ENCODE assay signal across 20 cellular contexts in the genomic region with DNA sequence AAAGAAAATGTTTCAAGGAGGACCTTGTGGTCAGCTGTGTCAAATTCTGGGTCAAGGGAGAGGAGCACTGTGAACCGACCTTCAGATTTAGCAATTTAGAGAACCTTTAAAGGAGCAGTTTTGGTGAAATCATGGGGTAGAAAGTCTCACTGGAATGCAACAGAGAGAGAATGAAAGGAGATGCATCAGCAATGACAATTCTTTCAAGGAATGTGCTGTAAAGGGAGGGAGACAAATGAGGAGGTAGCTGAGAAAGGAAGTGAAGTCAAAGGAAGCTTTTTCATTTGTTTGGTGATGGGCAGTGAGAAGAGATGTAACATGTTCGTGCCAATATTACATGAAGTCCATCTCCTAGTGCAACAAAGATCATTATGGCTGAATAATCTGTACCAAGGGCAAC.
DNase-seq lines count a peak whose midpoint lies in the region; ATAC-seq and TF ChIP-seq lines count a peak whose summit lies in the region.
"Had no signal": no experiment of that assay in that cellular context is flagged by ENCODE, and none has a peak within 500 bp of the region (broad histone marks: within the 10 kb centered on the region; RNA-seq: fewer than 3 reads in every experiment).

No MANE protein-coding gene starts in this region.

- H3K23ac ChIP-seq in neuronal stem cell (ENCODE audit: low read depth, low read length, poor library complexity), result no peak overlapping the region

- H4K91ac ChIP-seq in neuronal stem cell (ENCODE audit: low read depth, low read length, poor library complexity), result no peak overlapping the region

- no peak overlapping the region for H2BK12ac ChIP-seq in neuronal stem cell (ENCODE audit: low read length)

- no peak overlapping the region for H2BK5ac ChIP-seq in neuronal stem cell (ENCODE audit: low read length)

- H4K8ac ChIP-seq in neuronal stem cell (ENCODE audit: low read depth, low read length), result no peak overlapping the region

- no peak overlapping the region for H3K4ac ChIP-seq in neuronal stem cell (ENCODE audit: low read length)

- H3K18ac ChIP-seq in neuronal stem cell (ENCODE audit: low read length), result no peak overlapping the region

- no peak overlapping the region for H3K14ac ChIP-seq in neuronal stem cell (ENCODE audit: low read length)

- ATAC-seq in HG02852 (IDR thresholded peaks at IDR 0.05; ENCODE audit: unreplicated experiment), result no peak
- no peak for ATAC-seq in psoas muscle
- ATAC-seq: Right ventricle myocardium inferior had no signal

- H3K9ac ChIP-seq in GM23248 (no peak overlapping the region), NT2/D1 (ENCODE audit: insufficient read length, low read depth) (no peak overlapping the region), neuronal stem cell (ENCODE audit: low read depth, low read length, poor library complexity) (no peak overlapping the region)

- no peaks in the 10 kb centered on the region for H3K27me3 ChIP-seq in GM23248 (replicated peaks; ENCODE audit: insufficient read depth)
- H3K27me3 ChIP-seq in NT2/D1 (ENCODE audit: insufficient read depth, insufficient read length), result no peaks in the 10 kb centered on the region
- H3K27me3 ChIP-seq in neuronal stem cell (ENCODE audit: control insufficient read depth in 3 of 3, insufficient read depth in 3 of 3, low read depth in 1 of 3, low read length in 3 of 3), result no peaks in the 10 kb centered on the region
- peaks cover 0 to 3% (median 2%) of the 10 kb centered on the region in 3 donors for H3K27me3 ChIP-seq in psoas muscle (ENCODE audit: insufficient read depth in 3 of 3, low read length in 2 of 3)

- H3K9me3 ChIP-seq in GM23248 (ENCODE audit: low read depth), result no peaks in the 10 kb centered on the region
- H3K9me3 ChIP-seq in NT2/D1 (ENCODE audit: insufficient read depth, low read length), result no peaks in the 10 kb centered on the region
- H3K9me3 ChIP-seq in neuronal stem cell (replicated peaks in 1 of 2; ENCODE audit: control insufficient read depth in 2 of 2, insufficient read depth in 1 of 2, low read depth in 1 of 2, low read length in 2 of 2), result peaks cover 0 to 3% of the 10 kb centered on the region in 2 donors
- no peaks in the 10 kb centered on the region for H3K9me3 ChIP-seq in psoas muscle
- H3K9me3 ChIP-seq: SJSA1 had no signal

- H2AK5ac ChIP-seq in neuronal stem cell (ENCODE audit: low read depth, low read length), result no peak overlapping the region

- H3K9me2 ChIP-seq in GM23248 (ENCODE audit: insufficient read depth), result no peaks in the 10 kb centered on the region

- H2BK15ac ChIP-seq in neuronal stem cell (ENCODE audit: low read length), result no peak overlapping the region

- H3K36me3 ChIP-seq in GM23248 (ENCODE audit: low read depth), result no peaks in the 10 kb centered on the region
- no peaks in the 10 kb centered on the region for H3K36me3 ChIP-seq in NT2/D1 (ENCODE audit: insufficient read depth, insufficient read length, low read length)
- H3K36me3 ChIP-seq in neuronal stem cell (replicated peaks in 1 of 2; ENCODE audit: control insufficient read depth in 2 of 2, insufficient read depth in 2 of 2, low read length in 2 of 2), result no peaks in the 10 kb centered on the region
- H3K36me3 ChIP-seq in psoas muscle (ENCODE audit: insufficient read depth in 1 of 2, low read depth in 1 of 2), result no peaks in the 10 kb centered on the region
- H3K36me3 ChIP-seq: SJSA1 had no signal

- H3K27ac ChIP-seq in GM23248 (no peak overlapping the region), neuronal stem cell (replicated peaks; ENCODE audit: low read length) (no peak overlapping the region), psoas muscle (no peak overlapping the region)
- H3K27ac ChIP-seq: HL-60, SJSA1 had no signal

- H3K4me3 ChIP-seq in GM23248, result no peak overlapping the region
- H3K4me3 ChIP-seq in NT2/D1 (ENCODE audit: insufficient read length, low read depth), result no peak overlapping the region
- no peak overlapping the region for H3K4me3 ChIP-seq in fibroblast of mammary gland (ENCODE audit: control insufficient read depth, low read depth, low read length)
- no peak overlapping the region for H3K4me3 ChIP-seq in neuronal stem cell (ENCODE audit: low read length in 2 of 2)
- H3K4me3 ChIP-seq in psoas muscle, result no peak overlapping the region
- H3K4me3 ChIP-seq: SJSA1 had no signal

- TF ChIP-seq CTCF in fibroblast of mammary gland (conservative IDR thresholded peaks at IDR 0.05; ENCODE audit: control insufficient read depth, insufficient read depth, low read depth, low read length) (no peak), psoas muscle (IDR thresholded peaks at IDR 0.05) (no peak)

- no peaks in the 10 kb centered on the region for H4K20me1 ChIP-seq in GM23248 (ENCODE audit: insufficient read depth)

- no peaks in the 10 kb centered on the region for H3F3A ChIP-seq in GM23248 (ENCODE audit: insufficient read depth)

- WGBS in GM23248 (ENCODE audit: low coverage in 1 of 2, low lambda C conversion rate in 2 of 2, missing lambda C conversion rate in 2 of 2), 2 experiments, result 30 to 38% methylated on average over 2 of the region's 2 CpGs
- no CpG with 5 or more reads among the region's 2 CpGs for WGBS in neuronal stem cell (ENCODE audit: extremely low coverage in 2 of 2, insufficient read length in 2 of 2, insufficient replicate concordance in 1 of 2), 2 donors
- WGBS in psoas muscle, 3 donors, result 62 to 78% (median 75%) methylated on average over 2 of the region's 2 CpGs

- DNase-seq in GM23248 (peak; percentile 16), NT2/D1 (ENCODE audit: low read depth, low spot score) (peak; percentile 2), fibroblast of mammary gland (ENCODE audit: low read depth) (peak; percentile 3), neuronal stem cell (ENCODE audit: low spot score) (no peak), KG1 (lab: John Stamatoyannopoulos, UW) (no peak), psoas muscle (no peak)
- DNase-seq: AML-193, C1 segment of cervical spinal cord, H7, Kasumi-1, NCI-H1417, NCI-H1694 treated with DMSO at 0.1 percent for 48 hours, NCI-H2081 treated with DMSO at 0.1 percent for 48 hours, NCI-H2171 treated with DMSO at 0.1 percent for 48 hours, NCI-H524 treated with DMSO at 0.1 percent for 48 hours, NCI-H82 had no signal

- intact Hi-C loops in psoas muscle (cut with DNase I), result no loop called here

- H3K79me2 ChIP-seq in GM23248 (ENCODE audit: insufficient read depth), result no peaks in the 10 kb centered on the region

- no peak overlapping the region for H3K4me2 ChIP-seq in GM23248 (ENCODE audit: unreplicated experiment)
- no peak overlapping the region for H3K4me2 ChIP-seq in neuronal stem cell (ENCODE audit: insufficient read depth, low read length, poor library complexity, severe bottlenecking)

- no peak overlapping the region for H2BK120ac ChIP-seq in neuronal stem cell (ENCODE audit: low read depth, low read length)

- no peaks in the 10 kb centered on the region for H3K4me1 ChIP-seq in GM23248 (ENCODE audit: insufficient read depth)
- no peaks in the 10 kb centered on the region for H3K4me1 ChIP-seq in NT2/D1 (ENCODE audit: insufficient read depth, insufficient read length)
- peaks cover 2 to 3% of the 10 kb centered on the region in 2 donors for H3K4me1 ChIP-seq in neuronal stem cell (ENCODE audit: control insufficient read depth in 2 of 2, insufficient read depth in 1 of 2, low read depth in 1 of 2, low read length in 2 of 2)
- H3K4me1 ChIP-seq in psoas muscle, result no peaks in the 10 kb centered on the region
- H3K4me1 ChIP-seq: SJSA1 had no signal

- in situ Hi-C loops in GM23248 (cut with MboI), result no loop called here

- H2AFZ ChIP-seq in GM23248 (no peak overlapping the region; the same call in 1 of the 2 replicates), neuronal stem cell (ENCODE audit: low read length) (peak overlapping the region; percentile 72)

- no peaks in the 10 kb centered on the region for H3K79me1 ChIP-seq in neuronal stem cell (ENCODE audit: low read depth, low read length)

Comparison
In these comparisons a context has a peak if more than half of its experiments do, and no peak if none do; other contexts are left out.
1. DNase-seq: peak in GM23248 (single experiment), NT2/D1 (single experiment) and fibroblast of mammary gland (single experiment); none in neuronal stem cell (single experiment), KG1 (single experiment) and psoas muscle (0 of 2).